In genomic region chr3:195356151-195357086, GRCh38 we compare ENCODE assay signal across 14 cellular contexts.
DNase-seq lines count a peak whose midpoint lies in the region; ATAC-seq and TF ChIP-seq lines count a peak whose summit lies in the region.
"Had no signal": no experiment of that assay in that cellular context is flagged by ENCODE, and none has a peak within 500 bp of the region (broad histone marks: within the 10 kb centered on the region; RNA-seq: fewer than 3 reads in every experiment).

No MANE protein-coding gene starts in this region.

- TF ChIP-seq POLR2A in IMR-90 (IDR thresholded peaks at IDR 0.05; ENCODE audit: low read depth, low read length) = no peak

- no peak overlapping the region for H3K18ac ChIP-seq in IMR-90 (ENCODE audit: low read depth, low read length)

- H3K4me1 ChIP-seq in IMR-90 (ENCODE audit: control insufficient read depth, insufficient read depth, low read length) = 0 out of 2 replicates have a peak, but pooled peaks cover 5% of the 10 kb centered on the region

- DNase-seq in IMR-90 (peak; percentile 26), chondrocyte (ENCODE audit: low spot score) (no peak), hippocampal formation (lab: John Stamatoyannopoulos, UW) (peak; percentile 52 to 58), putamen (ENCODE audit: low spot score) (peak; percentile 52), HuH-7.5 (ENCODE audit: low spot score) (no peak), NCI-H526 treated with DMSO at 0.1 percent for 48 hours (lab: John Stamatoyannopoulos, UW) (no peak)
- DNase-seq: activated CD8-positive, alpha-beta T cell treated with anti-CD3 and anti-CD28 coated beads, Interleukin-2, amount 10 ng/mL, durations not matched to agents 7 days and 5 days; GF-D8; PC-9; T-helper 9 cell had no signal

- H3K23ac ChIP-seq in IMR-90 (ENCODE audit: low read depth, low read length) = no peak overlapping the region

- peaks cover 17 to 55% of the 10 kb centered on the region in 2 experiments for H3K79me1 ChIP-seq in IMR-90 (ENCODE audit: low read depth in 1 of 2, low read length in 2 of 2)

- no peak overlapping the region for H2BK15ac ChIP-seq in IMR-90 (ENCODE audit: low read depth, low read length)

- H3K14ac ChIP-seq in IMR-90 (replicated peaks; ENCODE audit: low read depth, low read length) = no peak overlapping the region

- H2BK20ac ChIP-seq in IMR-90 (ENCODE audit: low read depth, low read length) = no peak overlapping the region

- CTCF ChIA-PET in IMR-90 (lab: Yijun Ruan, JAX) = interaction anchor here (1.0 kb wide), 1 partner anchor 18 kb away, joined by 6 read pairs; no protein-coding TSS in a partner anchor

- TF ChIP-seq CTCF in IMR-90 (conservative IDR thresholded peaks at IDR 0.05; ENCODE audit: low read depth, low read length) (no peak), chondrocyte (IDR thresholded peaks at IDR 0.05) (no peak)

- no peak overlapping the region for H2BK120ac ChIP-seq in IMR-90 (ENCODE audit: low read depth, low read length)

- H3K36me3 ChIP-seq in IMR-90 (ENCODE audit: control insufficient read depth, insufficient read depth, low read length) = peaks cover 5% of the 10 kb centered on the region

- intact Hi-C loops in IMR-90 (cut with micrococcal nuclease) = loop anchor here (10.0 kb wide), 1 partner anchor 78 kb away; no protein-coding TSS in a partner anchor

- 97% methylated on average over 4 of the region's 16 CpGs; no CpG with 5 or more reads in 1 of the 2 experiments for WGBS in IMR-90 (ENCODE audit: extremely low coverage in 2 of 2, insufficient read length in 1 of 2), 2 experiments

- H3K9me1 ChIP-seq in IMR-90 (ENCODE audit: insufficient read depth, low read length) = peaks cover 19% of the 10 kb centered on the region

- H2AK9ac ChIP-seq in IMR-90 (replicated peaks; ENCODE audit: low read depth, low read length, poor library complexity) = peak overlapping the region; percentile 43

- H3K4me3 ChIP-seq in IMR-90 (ENCODE audit: insufficient read depth, low read depth, low read length) = no peak overlapping the region
- H3K4me3 ChIP-seq: PC-9 had no signal

- peak overlapping the region; percentile 10; the same call in 1 of the 2 replicates for H3K4ac ChIP-seq in IMR-90 (ENCODE audit: low read depth, low read length)

- H3K4me3 Mint-ChIP-seq in chondrocyte (ENCODE audit: unreplicated experiment) = no peak overlapping the region
- H3K4me3 Mint-ChIP-seq: activated CD8-positive, alpha-beta T cell treated with anti-CD3 and anti-CD28 coated beads, Interleukin-2, amount 10 ng/mL, durations not matched to agents 7 days and 5 days had no signal

- dilution Hi-C loops in IMR-90 (cut with HindIII; ENCODE audit: low sequenced_read_pairs, unreplicated experiment) = no loop called here

- H3K27me3 Mint-ChIP-seq in chondrocyte (ENCODE audit: low read depth) = no peaks in the 10 kb centered on the region

- peak overlapping the region; percentile 78 for H3K27ac Mint-ChIP-seq in chondrocyte (ENCODE audit: unreplicated experiment)
- H3K27ac Mint-ChIP-seq: activated CD8-positive, alpha-beta T cell treated with anti-CD3 and anti-CD28 coated beads, Interleukin-2, amount 10 ng/mL, durations not matched to agents 7 days and 5 days had no signal

- peaks cover 7% of the 10 kb centered on the region for H3K9me3 Mint-ChIP-seq in chondrocyte (ENCODE audit: low read depth)
- H3K9me3 Mint-ChIP-seq: activated naive CD4-positive, alpha-beta T cell treated with anti-CD3 and anti-CD28 coated beads, Interleukin-2, amount 50 U/mL, for 72 hours had no signal

- no peak overlapping the region for H4K91ac ChIP-seq in IMR-90 (ENCODE audit: insufficient read depth, low read depth, low read length)

- no peak for TF ChIP-seq RAD21 in IMR-90 (IDR thresholded peaks at IDR 0.05; ENCODE audit: low read length)

- peak overlapping the region; percentile 28; the same call in 1 of the 2 replicates for H2AK5ac ChIP-seq in IMR-90 (ENCODE audit: low read depth, low read length)

- H4K20me1 ChIP-seq in IMR-90 (ENCODE audit: insufficient read depth, low read length) = peaks cover 2% of the 10 kb centered on the region

- H4K8ac ChIP-seq in IMR-90 (ENCODE audit: low read depth in 2 of 2, low read length in 2 of 2) = no peak overlapping the region

- H3K4me1 Mint-ChIP-seq in chondrocyte (ENCODE audit: low read depth) = peaks cover 35% of the 10 kb centered on the region

- no peak overlapping the region for H2AFZ ChIP-seq in IMR-90 (replicated peaks; ENCODE audit: low read length, poor library complexity)
- H2AFZ ChIP-seq: PC-9 had no signal

- H3K36me3 Mint-ChIP-seq in chondrocyte (ENCODE audit: low read depth) = peaks cover 7% of the 10 kb centered on the region

- H3K9me3 ChIP-seq in IMR-90 (ENCODE audit: control insufficient read depth, insufficient read depth, low read length) = no peaks in the 10 kb centered on the region

- no peak overlapping the region for H3K56ac ChIP-seq in IMR-90 (ENCODE audit: extremely low read depth, insufficient read depth, low read length)

- H3K9ac ChIP-seq in IMR-90 (ENCODE audit: low read depth, low read length) = no peak overlapping the region

- POLR2A ChIA-PET in IMR-90 (lab: Charles Lee; ENCODE audit: unreplicated experiment) = no interaction called here

- H3K27me3 ChIP-seq in IMR-90 (ENCODE audit: control insufficient read depth, insufficient read depth, low read length) = no peaks in the 10 kb centered on the region

- H3K4me2 ChIP-seq in IMR-90 (ENCODE audit: low read depth, low read length) = no peak overlapping the region
- H3K4me2 ChIP-seq: PC-9 had no signal

- peak; percentile 28; the same call in 1 of the 2 replicates for ATAC-seq in IMR-90 (ENCODE audit: low read depth)
- ATAC-seq in GM21390 (IDR thresholded peaks at IDR 0.05; ENCODE audit: unreplicated experiment) = no peak
- no peak for ATAC-seq in HG02759 (IDR thresholded peaks at IDR 0.05; ENCODE audit: unreplicated experiment)
- ATAC-seq: activated CD8-positive, alpha-beta T cell treated with anti-CD3 and anti-CD28 coated beads, Interleukin-2, amount 10 ng/mL, durations not matched to agents 7 days and 5 days; activated naive CD4-positive, alpha-beta T cell treated with anti-CD3 and anti-CD28 coated beads, Interleukin-2, amount 50 U/mL, for 72 hours had no signal

- H2BK5ac ChIP-seq in IMR-90 (ENCODE audit: low read depth, low read length, poor library complexity, severe bottlenecking) = peak overlapping the region; percentile 20

- no TSS peak for BruUV-seq in IMR-90 (replicated peaks; lab: Mats Ljungman, UMichigan)

- no peak overlapping the region for H4K5ac ChIP-seq in IMR-90 (ENCODE audit: low read depth, low read length)

- in situ Hi-C loops in IMR-90 (cut with MboI; ENCODE audit: low sequenced_read_pairs) = no loop called here

- H3K27ac ChIP-seq in IMR-90 (ENCODE audit: insufficient read depth, low read length) = no peak overlapping the region
- H3K27ac ChIP-seq: HL-60 had no signal

TF ChIP-seq in IMR-90, 13 proteins besides CTCF, POLR2A, EP300 and RAD21:
- TF ChIP-seq CHD1 (IDR thresholded peaks at IDR 0.05; ENCODE audit: low read depth, low read length) (no peak), BHLHE40 (IDR thresholded peaks at IDR 0.05; ENCODE audit: low read depth, low read length) (no peak), MAFK (IDR thresholded peaks at IDR 0.05; ENCODE audit: low read depth, low read length) (no peak), RFX5 (IDR thresholded peaks at IDR 0.05; ENCODE audit: low read depth, low read length) (no peak), CEBPB (IDR thresholded peaks at IDR 0.05; ENCODE audit: low read depth, low read length) (no peak), ELK1 (IDR thresholded peaks at IDR 0.05; ENCODE audit: borderline replicate concordance, low read depth, low read length) (no peak), RCOR1 (IDR thresholded peaks at IDR 0.05; ENCODE audit: insufficient replicate concordance, low read length) (no peak), NFE2L2 (IDR thresholded peaks at IDR 0.05; ENCODE audit: low read depth, low read length) (no peak), MXI1 (IDR thresholded peaks at IDR 0.05; ENCODE audit: borderline replicate concordance, low read depth, low read length) (no peak), SMC3 (IDR thresholded peaks at IDR 0.05; ENCODE audit: low read depth, low read length) (no peak), FOS (IDR thresholded peaks at IDR 0.05; ENCODE audit: low read depth, low read length) (no peak), MAZ (IDR thresholded peaks at IDR 0.05; ENCODE audit: borderline replicate concordance, low read depth, low read length) (no peak)
- TF ChIP-seq, protein P1, sequence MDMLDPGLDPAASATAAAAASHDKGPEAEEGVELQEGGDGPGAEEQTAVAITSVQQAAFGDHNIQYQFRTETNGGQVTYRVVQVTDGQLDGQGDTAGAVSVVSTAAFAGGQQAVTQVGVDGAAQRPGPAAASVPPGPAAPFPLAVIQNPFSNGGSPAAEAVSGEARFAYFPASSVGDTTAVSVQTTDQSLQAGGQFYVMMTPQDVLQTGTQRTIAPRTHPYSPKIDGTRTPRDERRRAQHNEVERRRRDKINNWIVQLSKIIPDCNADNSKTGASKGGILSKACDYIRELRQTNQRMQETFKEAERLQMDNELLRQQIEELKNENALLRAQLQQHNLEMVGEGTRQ (IDR thresholded peaks at IDR 0.05; ENCODE audit: low read depth, low read length) = no peak
TF ChIP-seq in IMR-90: peak in this region for 0.

Comparison
In these comparisons a context has a peak if more than half of its experiments do, and no peak if none do; other contexts are left out.
1. DNase-seq: peak in IMR-90 (single experiment), hippocampal formation (2 of 2) and putamen (single experiment); none in chondrocyte (single experiment), HuH-7.5 (single experiment) and NCI-H526 treated with DMSO at 0.1 percent for 48 hours (single experiment).